8 cellular contexts compared by ENCODE assay signal in the genomic region with DNA sequence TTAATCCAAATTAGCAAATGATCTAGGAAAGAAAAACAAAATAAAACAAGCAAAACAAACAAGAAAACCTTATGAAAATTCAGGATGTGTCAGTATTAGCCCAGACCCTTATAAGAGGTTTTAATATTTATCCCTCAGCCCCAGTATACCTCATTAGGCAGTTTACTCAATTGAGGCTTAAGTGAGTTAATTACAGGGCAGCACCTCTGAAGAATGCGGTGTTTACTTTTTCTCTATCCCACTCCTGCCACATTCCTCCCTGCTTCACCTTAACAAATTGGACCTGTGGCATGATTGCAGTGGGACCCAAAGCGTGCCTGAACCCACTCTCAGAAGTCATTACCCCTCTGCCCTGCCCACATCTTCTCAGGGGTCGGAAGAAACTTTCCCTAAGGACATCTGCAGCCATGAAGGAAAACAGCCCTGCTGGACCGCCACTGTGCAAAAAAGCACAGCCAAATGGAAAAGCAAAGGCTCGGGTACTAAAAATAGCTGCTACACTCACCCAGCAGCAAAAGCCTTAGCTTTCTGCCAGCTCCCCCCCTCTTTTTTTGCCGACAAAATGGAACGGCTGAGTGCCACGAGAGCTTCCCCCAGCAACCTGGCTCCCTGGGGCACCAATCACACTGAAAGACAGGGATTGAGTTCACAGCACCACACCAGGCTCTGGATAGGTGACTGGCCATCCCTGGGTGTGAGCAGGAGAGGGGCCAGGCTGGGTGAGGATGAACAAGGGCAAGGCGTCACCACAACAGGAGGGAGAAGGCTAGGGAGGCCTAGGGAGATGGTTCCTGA.
A peak's percentile ranks its signal among the peaks of the same experiment; 100 is the strongest.
DNase-seq lines count a peak whose midpoint lies in the region; ATAC-seq and TF ChIP-seq lines count a peak whose summit lies in the region.

No MANE protein-coding gene starts in this region.

- intact Hi-C loops in head of caudate nucleus (cut with DNase I) = no loop called here
- intact Hi-C loops in activated T-helper 1 cell treated with anti-CD3 and anti-CD28 coated beads, Interleukin-12 subunit alpha, Interleukin-12 subunit beta, Interleukin-2, Interleukin-4 antibody, amounts not matched to agents 30 ng/mL and 10 ng/mL and 1 ng/mL, durations not matched to agents 14 hours and 24 hours and 36 hours (cut with micrococcal nuclease) = no loop called here

- DNase-seq in AG08396 (ENCODE audit: low spot score) (peak; percentile 69), NCI-H446 (lab: John Stamatoyannopoulos, UW) (peak; percentile 22 to 67), head of caudate nucleus (peak; percentile 32 to 86 (median 66)), osteocyte (ENCODE audit: extremely low spot score, unreplicated experiment) (no peak), ecto neural progenitor cell (ENCODE audit: low spot score) (no peak)
- DNase-seq in activated T-helper 1 cell treated with anti-CD3 and anti-CD28 coated beads, Interleukin-12 subunit alpha, Interleukin-12 subunit beta, Interleukin-2, Interleukin-4 antibody, amounts not matched to agents 30 ng/mL and 10 ng/mL and 1 ng/mL, durations not matched to agents 14 hours and 24 hours and 36 hours (ENCODE audit: low spot score) = no peak

- H3K4me3 Mint-ChIP-seq in osteocyte (ENCODE audit: unreplicated experiment) = peak overlapping the region; percentile 37
- H3K4me3 Mint-ChIP-seq in activated T-helper 1 cell treated with anti-CD3 and anti-CD28 coated beads, Interleukin-12 subunit alpha, Interleukin-12 subunit beta, Interleukin-2, Interleukin-4 antibody, amounts not matched to agents 30 ng/mL and 10 ng/mL and 1 ng/mL, durations not matched to agents 14 hours and 24 hours and 36 hours = no peak overlapping the region

- TF ChIP-seq CTCF in osteocyte (IDR thresholded peaks at IDR 0.05) = no peak

- peaks cover 32% of the 10 kb centered on the region for H3K4me1 Mint-ChIP-seq in osteocyte (ENCODE audit: unreplicated experiment)
- H3K4me1 Mint-ChIP-seq in activated T-helper 1 cell treated with anti-CD3 and anti-CD28 coated beads, Interleukin-12 subunit alpha, Interleukin-12 subunit beta, Interleukin-2, Interleukin-4 antibody, amounts not matched to agents 30 ng/mL and 10 ng/mL and 1 ng/mL, durations not matched to agents 14 hours and 24 hours and 36 hours (ENCODE audit: low read depth) = no peaks in the 10 kb centered on the region

- ATAC-seq in HG03045 (IDR thresholded peaks at IDR 0.05; ENCODE audit: unreplicated experiment) = no peak
- no peak for ATAC-seq in HG03025 (IDR thresholded peaks at IDR 0.05; ENCODE audit: low FRiP score, unreplicated experiment)

- peaks cover 5% of the 10 kb centered on the region for H3K36me3 Mint-ChIP-seq in osteocyte (ENCODE audit: unreplicated experiment)
- peaks cover 1% of the 10 kb centered on the region for H3K36me3 Mint-ChIP-seq in activated T-helper 1 cell treated with anti-CD3 and anti-CD28 coated beads, Interleukin-12 subunit alpha, Interleukin-12 subunit beta, Interleukin-2, Interleukin-4 antibody, amounts not matched to agents 30 ng/mL and 10 ng/mL and 1 ng/mL, durations not matched to agents 14 hours and 24 hours and 36 hours (ENCODE audit: low read depth)

- peak overlapping the region; percentile 93 for H3K27ac Mint-ChIP-seq in osteocyte (ENCODE audit: unreplicated experiment)
- H3K27ac Mint-ChIP-seq in activated T-helper 1 cell treated with anti-CD3 and anti-CD28 coated beads, Interleukin-12 subunit alpha, Interleukin-12 subunit beta, Interleukin-2, Interleukin-4 antibody, amounts not matched to agents 30 ng/mL and 10 ng/mL and 1 ng/mL, durations not matched to agents 14 hours and 24 hours and 36 hours = no peak overlapping the region

- no peaks in the 10 kb centered on the region for H3K9me3 Mint-ChIP-seq in osteocyte (ENCODE audit: unreplicated experiment)
- H3K9me3 Mint-ChIP-seq in activated T-helper 1 cell treated with anti-CD3 and anti-CD28 coated beads, Interleukin-12 subunit alpha, Interleukin-12 subunit beta, Interleukin-2, Interleukin-4 antibody, amounts not matched to agents 30 ng/mL and 10 ng/mL and 1 ng/mL, durations not matched to agents 14 hours and 24 hours and 36 hours = no peaks in the 10 kb centered on the region

- no peaks in the 10 kb centered on the region for H3K27me3 Mint-ChIP-seq in osteocyte (ENCODE audit: unreplicated experiment)
- no peaks in the 10 kb centered on the region for H3K27me3 Mint-ChIP-seq in activated T-helper 1 cell treated with anti-CD3 and anti-CD28 coated beads, Interleukin-12 subunit alpha, Interleukin-12 subunit beta, Interleukin-2, Interleukin-4 antibody, amounts not matched to agents 30 ng/mL and 10 ng/mL and 1 ng/mL, durations not matched to agents 14 hours and 24 hours and 36 hours (ENCODE audit: insufficient read depth)

Comparison
In these comparisons a context has a peak if more than half of its experiments do, and no peak if none do; other contexts are left out.
1. DNase-seq: peak in AG08396 (single experiment), NCI-H446 (2 of 2) and head of caudate nucleus (42 of 42); none in osteocyte (single experiment), ecto neural progenitor cell (single experiment) and activated T-helper 1 cell treated with anti-CD3 and anti-CD28 coated beads, Interleukin-12 subunit alpha, Interleukin-12 subunit beta, Interleukin-2, Interleukin-4 antibody, amounts not matched to agents 30 ng/mL and 10 ng/mL and 1 ng/mL, durations not matched to agents 14 hours and 24 hours and 36 hours (single experiment).